8 cellular contexts compared by ENCODE assay signal in the genomic region with DNA sequence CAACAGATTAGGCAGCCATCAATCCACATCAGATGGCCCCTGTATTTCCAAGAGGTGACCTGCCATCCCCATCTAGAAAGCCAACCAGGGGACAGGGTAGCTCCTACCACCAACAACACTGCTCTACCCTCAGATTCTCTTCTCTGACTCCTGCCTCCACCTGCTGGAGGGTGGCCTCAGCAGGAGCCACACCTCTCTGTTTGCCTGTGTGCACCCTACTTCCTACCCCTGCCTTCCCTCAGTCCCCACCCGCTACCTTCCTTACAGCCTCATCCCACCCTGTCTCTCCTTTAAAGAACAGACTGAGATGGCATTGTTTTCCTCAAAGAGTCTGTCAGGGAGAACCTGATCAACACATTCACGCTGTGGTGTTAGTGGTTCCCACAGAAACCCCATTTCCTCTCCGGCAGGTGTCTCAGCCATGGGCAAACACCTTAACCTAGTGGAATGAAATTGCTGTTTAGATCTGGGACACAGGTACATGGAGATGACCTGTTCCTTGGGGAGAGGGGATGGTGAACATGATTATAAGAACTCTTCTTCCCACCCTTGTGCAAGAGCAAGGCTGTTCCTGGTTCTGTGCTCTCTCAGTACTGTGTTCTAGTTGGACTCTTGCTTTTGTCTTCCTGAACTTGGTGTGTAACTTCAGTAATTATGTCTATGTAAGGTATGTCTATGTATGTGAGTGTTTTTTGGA. TPM values are rescaled to one million over a fixed set of nuclear protein-coding genes. Genes with fewer than 3 reads are reported as not detected.
A peak's percentile ranks its signal among the peaks of the same experiment; 100 is the strongest.
DNase-seq lines count a peak whose midpoint lies in the region; ATAC-seq and TF ChIP-seq lines count a peak whose summit lies in the region.

No MANE protein-coding gene starts in this region.

- H3K9me3 ChIP-seq in left ventricle myocardium inferior (replicated peaks) (no peaks in the 10 kb centered on the region), testis (no peaks in the 10 kb centered on the region)

- H3K27ac Mint-ChIP-seq in T-helper 2 cell treated with Interferon-gamma antibody and Interleukin-4, amounts not matched to agents 5 μg/mL and 100 μg/mL, for 36 hours = peak overlapping the region; percentile 56

- TF ChIP-seq POLR2A in testis (IDR thresholded peaks at IDR 0.05) = no peak

- H3K4me3 ChIP-seq in left ventricle myocardium inferior (peak overlapping the region; percentile 98), fibroblast of the aortic adventitia (ENCODE audit: low read depth, low read length) (peak overlapping the region; percentile 31), testis (peak overlapping the region; percentile 74 to 100)

- 62 to 74% methylated on average over 3 of the region's 3 CpGs for WGBS in testis, 2 donors

- H3K9me3 Mint-ChIP-seq in T-helper 2 cell treated with Interferon-gamma antibody and Interleukin-4, amounts not matched to agents 5 μg/mL and 100 μg/mL, for 36 hours = no peaks in the 10 kb centered on the region

- peaks cover 80% of the 10 kb centered on the region for H3K4me1 ChIP-seq in left ventricle myocardium inferior
- H3K4me1 ChIP-seq in testis = peaks cover 30% of the 10 kb centered on the region

- in situ Hi-C loops in KBM-7 (cut with MboI; ENCODE audit: low pct_unique_long_range_greater_than_20kb, low sequenced_read_pairs) = loop anchor here (25.0 kb wide), 1 partner anchor 210 kb away; a partner anchor contains a TSS

- intact Hi-C loops in left ventricle myocardium inferior (cut with micrococcal nuclease) = loop anchor here (10.0 kb wide), 1 partner anchor 197 kb away; a partner anchor contains a TSS
- intact Hi-C loops in Right ventricle myocardium inferior (cut with DNase I) = loop anchor here (2.0 to 5.0 kb wide), 2 partner anchors 51 to 195 kb away; a partner anchor contains a TSS
- intact Hi-C loops in testis (cut with DNase I; ENCODE audit: low total_unique reads) = no loop called here

- H3K27ac ChIP-seq in left ventricle myocardium inferior (replicated peaks) (peak overlapping the region; percentile 96), testis (peak overlapping the region; percentile 39 to 91)

- DNase-seq in left ventricle myocardium inferior (no peak), Right ventricle myocardium inferior (ENCODE audit: missing footprints) (no peak), fibroblast of the aortic adventitia (ENCODE audit: low read depth) (no peak), testis (no peak), HK-2 (ENCODE audit: unreplicated experiment) (no peak), KBM-7 (no peak), anterior cingulate cortex (lab: John Stamatoyannopoulos, UW) (no peak)
- no peak for DNase-seq in T-helper 2 cell treated with Interferon-gamma antibody and Interleukin-4, amounts not matched to agents 5 μg/mL and 100 μg/mL, for 36 hours (ENCODE audit: low spot score)

- H3K36me3 ChIP-seq in left ventricle myocardium inferior = no peaks in the 10 kb centered on the region
- H3K36me3 ChIP-seq in testis (ENCODE audit: low read depth, missing control alignments) = no peaks in the 10 kb centered on the region

- no peaks in the 10 kb centered on the region for H3K27me3 ChIP-seq in left ventricle myocardium inferior (ENCODE audit: low read depth)
- H3K27me3 ChIP-seq in testis = no peaks in the 10 kb centered on the region

- no peaks in the 10 kb centered on the region for H3K27me3 Mint-ChIP-seq in T-helper 2 cell treated with Interferon-gamma antibody and Interleukin-4, amounts not matched to agents 5 μg/mL and 100 μg/mL, for 36 hours (ENCODE audit: low read depth)

- ATAC-seq in Right ventricle myocardium inferior = no peak

- peak overlapping the region; percentile 91 for H3K4me3 Mint-ChIP-seq in T-helper 2 cell treated with Interferon-gamma antibody and Interleukin-4, amounts not matched to agents 5 μg/mL and 100 μg/mL, for 36 hours

- H3K4me1 Mint-ChIP-seq in T-helper 2 cell treated with Interferon-gamma antibody and Interleukin-4, amounts not matched to agents 5 μg/mL and 100 μg/mL, for 36 hours (ENCODE audit: low read depth) = peaks cover 18% of the 10 kb centered on the region

- TF ChIP-seq CTCF in left ventricle myocardium inferior (IDR thresholded peaks at IDR 0.05; ENCODE audit: borderline replicate concordance) (no peak), fibroblast of the aortic adventitia (IDR thresholded peaks at IDR 0.05; ENCODE audit: insufficient read depth, low read length) (no peak), testis (IDR thresholded peaks at IDR 0.05) (no peak)

- no peaks in the 10 kb centered on the region for H3K36me3 Mint-ChIP-seq in T-helper 2 cell treated with Interferon-gamma antibody and Interleukin-4, amounts not matched to agents 5 μg/mL and 100 μg/mL, for 36 hours (ENCODE audit: low read depth)

RNA-seq across cellular contexts. Expression of a gene that starts 1.8 kb away (rescaled TPM):
- 106 TPM for total RNA-seq in left ventricle myocardium inferior
- total RNA-seq in Right ventricle myocardium inferior = 132 TPM
- total RNA-seq in fibroblast of the aortic adventitia (ENCODE audit: low replicate concordance) = 17.7 and 40.5 TPM in 2 replicates
- 100 to 1,000 TPM; 157 to 204 TPM for total RNA-seq in testis
- polyA plus RNA-seq in testis (ENCODE audit: insufficient read depth, low read depth, low replicate concordance) = 80.7 TPM

RNA-seq across cellular contexts. Expression of a gene that starts 50.6 kb away (rescaled TPM):
- 218 TPM for total RNA-seq in left ventricle myocardium inferior
- total RNA-seq in Right ventricle myocardium inferior = 174 TPM
- total RNA-seq in fibroblast of the aortic adventitia (ENCODE audit: low replicate concordance) = 87.8 and 203 TPM in 2 replicates
- total RNA-seq in testis = 10 to 100 TPM; 91.5 TPM
- 50.8 TPM for polyA plus RNA-seq in testis (ENCODE audit: insufficient read depth, low read depth, low replicate concordance)

Comparison
In these comparisons a context has a peak if more than half of its experiments do, and no peak if none do; other contexts are left out.
1. H3K4me3 ChIP-seq: peak in every context shown above with its lines; median percentile 98 in left ventricle myocardium inferior; 87 in testis; 31 in fibroblast of the aortic adventitia.